Comparison of ENCODE assay signal across 26 cellular contexts in genomic region chr2:60466161-60466702, GRCh38.
DNase-seq lines count a peak whose midpoint lies in the region; ATAC-seq, FAIRE-seq and TF ChIP-seq lines count a peak whose summit lies in the region.
"Had no signal": no experiment of that assay in that cellular context is flagged by ENCODE, and none has a peak within 500 bp of the region (broad histone marks: within the 10 kb centered on the region; RNA-seq: fewer than 3 reads in every experiment).

No MANE protein-coding gene starts in this region.

- no peak for TF ChIP-seq POLR2A in H1 (IDR thresholded peaks at IDR 0.05; ENCODE audit: control extremely low read depth in 1 of 2, low read depth in 2 of 2, low read length in 2 of 2)

- H3K4me3 ChIP-seq in H1 (ENCODE audit: extremely low read depth in 1 of 4, insufficient read depth in 2 of 4, low read depth in 3 of 4, low read length in 4 of 4), result no peak overlapping the region
- H3K4me3 ChIP-seq in neutrophil (ENCODE audit: low read depth in 1 of 2, low read length in 1 of 2), result no peak overlapping the region
- no peak overlapping the region for H3K4me3 ChIP-seq in dorsolateral prefrontal cortex
- H3K4me3 ChIP-seq: smooth muscle cell had no signal

- no peak for FAIRE-seq in H1 (lab: Jason Lieb, UNC)

- H3K4me1 Mint-ChIP-seq in activated naive CD8-positive, alpha-beta T cell treated with anti-CD3 and anti-CD28 coated beads, Interleukin-2, amount 50 U/mL, for 24 hours, result peaks cover 5% of the 10 kb centered on the region
- H3K4me1 Mint-ChIP-seq in activated naive CD8-positive, alpha-beta T cell treated with anti-CD3 and anti-CD28 coated beads for 36 hours, result peaks cover 3% of the 10 kb centered on the region
- H3K4me1 Mint-ChIP-seq: activated T-helper 17 cell treated with anti-CD3 and anti-CD28 coated beads, Interleukin-2, amount 50 U/mL, for 72 hours; CD4-positive, alpha-beta memory T cell had no signal

- H3K27me3 Mint-ChIP-seq in activated naive CD8-positive, alpha-beta T cell treated with anti-CD3 and anti-CD28 coated beads, Interleukin-2, amount 50 U/mL, for 24 hours, result no peaks in the 10 kb centered on the region
- H3K27me3 Mint-ChIP-seq in activated naive CD8-positive, alpha-beta T cell treated with anti-CD3 and anti-CD28 coated beads for 36 hours, result no peaks in the 10 kb centered on the region

- TF ChIP-seq RAD21 in H1 (IDR thresholded peaks at IDR 0.05 in 1 of 2, conservative IDR thresholded peaks at IDR 0.05 in 1 of 2; ENCODE audit: low read depth in 2 of 2, low read length in 2 of 2), result no peak

- H3K4me1 ChIP-seq in H1 (replicated peaks in 1 of 4; ENCODE audit: control insufficient read depth in 3 of 4, insufficient read depth in 4 of 4, low read length in 3 of 4), result peaks cover 0 to 17% (median 13%) of the 10 kb centered on the region in 4 experiments
- H3K4me1 ChIP-seq in neutrophil (ENCODE audit: control insufficient read depth in 1 of 2, insufficient read depth in 1 of 2, low read depth in 1 of 2, low read length in 1 of 2), result peaks cover 22 to 31% of the 10 kb centered on the region in 2 experiments

- H2BK12ac ChIP-seq in H1 (ENCODE audit: low read depth, low read length), result no peak overlapping the region

- no peak overlapping the region for H3K4me2 ChIP-seq in H1 (ENCODE audit: insufficient read depth in 1 of 2, low read depth in 2 of 2, low read length in 2 of 2)
- H3K4me2 ChIP-seq: smooth muscle cell had no signal

- POLR2A ChIA-PET in H1 (lab: Charles Lee; ENCODE audit: partially characterized antibody), result no interaction called here

- H2BK120ac ChIP-seq in H1 (replicated peaks; ENCODE audit: low read depth, low read length), result no peak overlapping the region

- H3K27ac ChIP-seq in H1 (ENCODE audit: low read depth, low read length) (no peak overlapping the region), neutrophil (peak overlapping the region; percentile 24), dorsolateral prefrontal cortex (peak overlapping the region in 6 of 59 donors; percentile 7 to 48 (median 22))

- H2AK5ac ChIP-seq in H1 (ENCODE audit: low read depth, low read length), result no peak overlapping the region

- peaks cover 5 to 7% of the 10 kb centered on the region in 2 experiments for H4K20me1 ChIP-seq in H1 (replicated peaks in 1 of 2; ENCODE audit: control insufficient read depth in 1 of 2, insufficient read depth in 2 of 2, low read length in 2 of 2)

- H3K14ac ChIP-seq in H1 (ENCODE audit: insufficient read length), result no peak overlapping the region

- no peak for TF ChIP-seq EP300 in H1 (IDR thresholded peaks at IDR 0.05; ENCODE audit: borderline replicate concordance in 1 of 2, low read depth in 2 of 2, low read length in 2 of 2)

- peak overlapping the region; percentile 55 for H3K27ac Mint-ChIP-seq in activated naive CD8-positive, alpha-beta T cell treated with anti-CD3 and anti-CD28 coated beads, Interleukin-2, amount 50 U/mL, for 24 hours
- no peak overlapping the region for H3K27ac Mint-ChIP-seq in activated naive CD8-positive, alpha-beta T cell treated with anti-CD3 and anti-CD28 coated beads for 36 hours
- H3K27ac Mint-ChIP-seq: activated naive CD4-positive, alpha-beta T cell treated with anti-CD3 and anti-CD28 coated beads, Interleukin-2, amount 50 U/mL, for 72 hours; activated T-helper 17 cell treated with anti-CD3 and anti-CD28 coated beads, Interleukin-2, amount 50 U/mL, for 72 hours; HFFc6 had no signal

- no peak overlapping the region for H3K4ac ChIP-seq in H1 (replicated peaks; ENCODE audit: insufficient read length, low read depth, low read length)

- H3K79me2 ChIP-seq in H1 (ENCODE audit: control insufficient read depth in 1 of 2, insufficient read depth in 2 of 2, low read length in 2 of 2), result peaks cover 0 to 58% of the 10 kb centered on the region in 2 experiments; a peak in 3 of 4 replicates

- H3K27me3 ChIP-seq in H1 (replicated peaks in 1 of 4; ENCODE audit: control insufficient read depth in 3 of 4, extremely low read depth in 1 of 4, insufficient read depth in 3 of 4, low read length in 3 of 4) (no peaks in the 10 kb centered on the region), neutrophil (no peaks in the 10 kb centered on the region), dorsolateral prefrontal cortex (no peaks in the 10 kb centered on the region)

- no peaks in the 10 kb centered on the region; a peak in 1 of 4 replicates for H3K9me3 ChIP-seq in H1 (ENCODE audit: insufficient read depth in 2 of 2, low read depth in 1 of 2, low read length in 1 of 2)
- H3K9me3 ChIP-seq in neutrophil, result no peaks in the 10 kb centered on the region

- ATAC-seq in activated naive CD8-positive, alpha-beta T cell treated with anti-CD3 and anti-CD28 coated beads, Interleukin-2, amount 50 U/mL, for 24 hours, result no peak
- no peak for ATAC-seq in GM21423 (IDR thresholded peaks at IDR 0.05; ENCODE audit: unreplicated experiment)
- ATAC-seq: activated naive CD4-positive, alpha-beta T cell treated with anti-CD3 and anti-CD28 coated beads, Interleukin-2, amount 50 U/mL, for 72 hours; activated T-helper 17 cell treated with anti-CD3 and anti-CD28 coated beads, Interleukin-2, amount 50 U/mL, for 72 hours had no signal

- peaks cover 7% of the 10 kb centered on the region; the same call in 1 of the 2 replicates for H3K23me2 ChIP-seq in H1 (ENCODE audit: low read depth, low read length)

- H3K56ac ChIP-seq in H1 (replicated peaks; ENCODE audit: insufficient read length, low read depth, low read length), result no peak overlapping the region

- H2AFZ ChIP-seq in H1 (ENCODE audit: low read length), result no peak overlapping the region

- H2BK5ac ChIP-seq in H1 (ENCODE audit: low read depth, low read length), result no peak overlapping the region; the same call in 1 of the 2 replicates

- CTCF ChIA-PET in H1 (lab: Charles Lee; ENCODE audit: partially characterized antibody), result interaction anchor here (0.6 to 2.0 kb wide), 6 partner anchors 11 to 216 kb away, joined by 3 to 8 read pairs (median 4); no protein-coding TSS in a partner anchor

- H3K9ac ChIP-seq in H1 (replicated peaks in 1 of 4; ENCODE audit: extremely low read depth in 1 of 4, low read depth in 3 of 4, low read length in 3 of 4), result no peak overlapping the region

- no peak overlapping the region for H4K8ac ChIP-seq in H1 (ENCODE audit: extremely low read depth, insufficient read depth, low read length)

- peaks cover 2% of the 10 kb centered on the region for H3K36me3 Mint-ChIP-seq in activated naive CD8-positive, alpha-beta T cell treated with anti-CD3 and anti-CD28 coated beads, Interleukin-2, amount 50 U/mL, for 24 hours (ENCODE audit: low read depth)
- no peaks in the 10 kb centered on the region for H3K36me3 Mint-ChIP-seq in activated naive CD8-positive, alpha-beta T cell treated with anti-CD3 and anti-CD28 coated beads for 36 hours
- H3K36me3 Mint-ChIP-seq: activated naive CD4-positive, alpha-beta T cell treated with anti-CD3 and anti-CD28 coated beads, Interleukin-2, amount 50 U/mL, for 72 hours; CD4-positive, alpha-beta memory T cell; immature natural killer cell had no signal

- no peak overlapping the region for H3K23ac ChIP-seq in H1 (ENCODE audit: insufficient read length)

- no peaks in the 10 kb centered on the region for H3K9me3 Mint-ChIP-seq in activated naive CD8-positive, alpha-beta T cell treated with anti-CD3 and anti-CD28 coated beads, Interleukin-2, amount 50 U/mL, for 24 hours
- peaks cover 2% of the 10 kb centered on the region for H3K9me3 Mint-ChIP-seq in activated naive CD8-positive, alpha-beta T cell treated with anti-CD3 and anti-CD28 coated beads for 36 hours
- H3K9me3 Mint-ChIP-seq: activated naive CD4-positive, alpha-beta T cell treated with anti-CD3 and anti-CD28 coated beads, Interleukin-2, amount 50 U/mL, for 72 hours; activated T-helper 17 cell treated with anti-CD3 and anti-CD28 coated beads, Interleukin-2, amount 50 U/mL, for 72 hours; immature natural killer cell had no signal

- no peak overlapping the region for H2BK20ac ChIP-seq in H1 (ENCODE audit: low read length)

- H2BK15ac ChIP-seq in H1 (ENCODE audit: low read length), result no peak overlapping the region

- TF ChIP-seq CTCF in H1 (IDR thresholded peaks at IDR 0.05; ENCODE audit: control extremely low read depth in 1 of 3, insufficient read depth in 1 of 3, low read depth in 1 of 3, low read length in 3 of 3) (no peak), neutrophil (IDR thresholded peaks at IDR 0.05) (no peak), dorsolateral prefrontal cortex (IDR thresholded peaks at IDR 0.05 in 54 of 56, conservative IDR thresholded peaks at IDR 0.05 in 2 of 56; ENCODE audit: low read depth in 1 of 56, partially characterized antibody in 56 of 56) (no peak)

- H3K79me1 ChIP-seq in H1 (ENCODE audit: low read depth, low read length), result peaks cover 2% of the 10 kb centered on the region; the same call in 1 of the 2 replicates

- H4K5ac ChIP-seq in H1 (ENCODE audit: insufficient read length, low read depth, low read length), result no peak overlapping the region

- peaks cover 0 to 27% (median 11%) of the 10 kb centered on the region in 4 experiments; a peak in 3 of 8 replicates for H3K36me3 ChIP-seq in H1 (ENCODE audit: control insufficient read depth in 2 of 4, insufficient read depth in 4 of 4, low read length in 3 of 4)
- H3K36me3 ChIP-seq in neutrophil, result no peaks in the 10 kb centered on the region

- no peak overlapping the region for H4K91ac ChIP-seq in H1 (replicated peaks; ENCODE audit: insufficient read length, low read length)

- intact Hi-C loops in dorsolateral prefrontal cortex (cut with DNase I), result no loop called here

- 85% methylated on average over 3 of the region's 3 CpGs; no CpG with 5 or more reads in 1 of the 2 experiments for WGBS in H1 (ENCODE audit: extremely low coverage in 1 of 2, insufficient coverage in 1 of 2, insufficient read length in 1 of 2, insufficient replicate concordance in 2 of 2, low coverage in 1 of 2, low lambda C conversion rate in 2 of 2, missing lambda C conversion rate in 1 of 2), 2 experiments

- DNase-seq in activated naive CD8-positive, alpha-beta T cell treated with anti-CD3 and anti-CD28 coated beads, Interleukin-2, amount 50 U/mL, for 24 hours, result no peak
- no peak for DNase-seq in activated naive CD8-positive, alpha-beta T cell treated with anti-CD3 and anti-CD28 coated beads for 36 hours
- DNase-seq in H1 (ENCODE audit: low read depth in 1 of 2, low spot score in 2 of 2) (no peak), dorsolateral prefrontal cortex (no peak), NCI-H2196 (lab: John Stamatoyannopoulos, UW; ENCODE audit: unreplicated experiment) (no peak)
- no peak for DNase-seq in activated naive CD4-positive, alpha-beta T cell treated with anti-CD3 and anti-CD28 coated beads, Interleukin-2, amount 50 U/mL, for 16 hours
- DNase-seq: activated CD4-positive, alpha-beta T cell treated with anti-CD3 and anti-CD28 coated beads, Interleukin-2, amount 50 U/mL, for 48 hours; activated CD8-positive, alpha-beta memory T cell treated with anti-CD3 and anti-CD28 coated beads, Interleukin-2, amount 50 U/mL, for 48 hours; aorta; CD4-positive, alpha-beta memory T cell; HFFc6; hypothalamus; immature natural killer cell; mesenchymal stem cell; NCI-H1105; NCI-H2029; NCI-H2227 treated with DMSO at 0.1 percent for 48 hours; nucleus accumbens; RPMI8226; stimulated activated CD4-positive, alpha-beta T cell treated with anti-CD3 and anti-CD28 coated beads, Interleukin-1b, Interleukin-23, amount 100 ng/mL, for 48 hours; T-helper 1 cell had no signal

- peak overlapping the region; percentile 51; the same call in 1 of the 2 replicates for H3K18ac ChIP-seq in H1 (ENCODE audit: extremely low read depth, low read length)

- no peak overlapping the region for H3K4me3 Mint-ChIP-seq in activated naive CD8-positive, alpha-beta T cell treated with anti-CD3 and anti-CD28 coated beads, Interleukin-2, amount 50 U/mL, for 24 hours
- no peak overlapping the region for H3K4me3 Mint-ChIP-seq in activated naive CD8-positive, alpha-beta T cell treated with anti-CD3 and anti-CD28 coated beads for 36 hours
- H3K4me3 Mint-ChIP-seq: activated T-helper 17 cell treated with anti-CD3 and anti-CD28 coated beads, Interleukin-2, amount 50 U/mL, for 72 hours; CD4-positive, alpha-beta memory T cell; HFFc6 had no signal
